15 cellular contexts compared by ENCODE assay signal in genomic region chr6:455006-455585, GRCh38.
A peak's percentile ranks its signal among the peaks of the same experiment; 100 is the strongest.
DNase-seq lines count a peak whose midpoint lies in the region; ATAC-seq, FAIRE-seq and TF ChIP-seq lines count a peak whose summit lies in the region.
"Had no signal": no experiment of that assay in that cellular context is flagged by ENCODE, and none has a peak within 500 bp of the region (broad histone marks: within the 10 kb centered on the region; RNA-seq: fewer than 3 reads in every experiment).

No MANE protein-coding gene starts in this region.

- H3K27me3 ChIP-seq in HepG2 (ENCODE audit: control insufficient read depth in 1 of 2, insufficient read depth in 2 of 2, low read length in 2 of 2), result peaks cover 5 to 48% of the 10 kb centered on the region in 2 experiments; a peak in 4 of 5 replicates
- no peaks in the 10 kb centered on the region for H3K27me3 ChIP-seq in right lobe of liver

- H3K4me1 Mint-ChIP-seq in activated T-helper 1 cell treated with anti-CD3 and anti-CD28 coated beads, Interleukin-12 subunit alpha, Interleukin-12 subunit beta, Interleukin-2, Interleukin-4 antibody, amounts not matched to agents 30 ng/mL and 10 ng/mL and 1 ng/mL, durations not matched to agents 14 hours and 24 hours and 36 hours (ENCODE audit: low read depth), result peaks cover 19% of the 10 kb centered on the region
- peaks cover 50% of the 10 kb centered on the region for H3K4me1 Mint-ChIP-seq in stimulated activated naive CD8-positive, alpha-beta T cell treated with anti-CD3 and anti-CD28 coated beads, Interleukin-15, amount 100 ng/mL, for 72 hours
- no peaks in the 10 kb centered on the region for H3K4me1 Mint-ChIP-seq in MCF 10A (ENCODE audit: insufficient read depth, unreplicated experiment)
- H3K4me1 Mint-ChIP-seq: naive B cell had no signal

- no peak overlapping the region for H3K9ac ChIP-seq in HepG2 (ENCODE audit: insufficient read depth, low read depth, low read length)

- no peak for DNase-seq in HepG2 (ENCODE audit: low spot score)
- DNase-seq in right lobe of liver, result no peak
- DNase-seq in activated T-helper 1 cell treated with anti-CD3 and anti-CD28 coated beads, Interleukin-12 subunit alpha, Interleukin-12 subunit beta, Interleukin-2, Interleukin-4 antibody, amounts not matched to agents 30 ng/mL and 10 ng/mL and 1 ng/mL, durations not matched to agents 14 hours and 24 hours and 36 hours (ENCODE audit: low spot score), result no peak
- DNase-seq in myocyte (ENCODE audit: low read depth), result peak; percentile 21
- peak; percentile 45 to 70 for DNase-seq in stimulated activated naive CD8-positive, alpha-beta T cell treated with anti-CD3 and anti-CD28 coated beads, Interleukin-15, amount 100 ng/mL, for 72 hours
- no peak for DNase-seq in retina
- no peak for DNase-seq in activated gamma-delta T cell (lab: John Stamatoyannopoulos, UW)
- no peak for DNase-seq in MCF 10A (ENCODE audit: unreplicated experiment)
- DNase-seq: Calu3, left ventricle myocardium superior, naive B cell, NCI-H2107, NCI-H748 treated with DMSO at 0.1 percent for 48 hours, T-helper 2 cell had no signal

- peak overlapping the region; percentile 67 for H3K27ac Mint-ChIP-seq in activated T-helper 1 cell treated with anti-CD3 and anti-CD28 coated beads, Interleukin-12 subunit alpha, Interleukin-12 subunit beta, Interleukin-2, Interleukin-4 antibody, amounts not matched to agents 30 ng/mL and 10 ng/mL and 1 ng/mL, durations not matched to agents 14 hours and 24 hours and 36 hours
- H3K27ac Mint-ChIP-seq in stimulated activated naive CD8-positive, alpha-beta T cell treated with anti-CD3 and anti-CD28 coated beads, Interleukin-15, amount 100 ng/mL, for 72 hours, result peak overlapping the region; percentile 82 to 83
- no peak overlapping the region for H3K27ac Mint-ChIP-seq in MCF 10A (ENCODE audit: low read depth, unreplicated experiment)
- H3K27ac Mint-ChIP-seq: naive B cell had no signal

- TF ChIP-seq RAD21 in HepG2 (CRISPR knock-in tag; IDR thresholded peaks at IDR 0.05), result no peak

- H3K27me3 Mint-ChIP-seq in activated T-helper 1 cell treated with anti-CD3 and anti-CD28 coated beads, Interleukin-12 subunit alpha, Interleukin-12 subunit beta, Interleukin-2, Interleukin-4 antibody, amounts not matched to agents 30 ng/mL and 10 ng/mL and 1 ng/mL, durations not matched to agents 14 hours and 24 hours and 36 hours (ENCODE audit: insufficient read depth), result no peaks in the 10 kb centered on the region
- H3K27me3 Mint-ChIP-seq in stimulated activated naive CD8-positive, alpha-beta T cell treated with anti-CD3 and anti-CD28 coated beads, Interleukin-15, amount 100 ng/mL, for 72 hours, result no peaks in the 10 kb centered on the region
- peaks cover 22% of the 10 kb centered on the region for H3K27me3 Mint-ChIP-seq in MCF 10A (ENCODE audit: insufficient read depth, unreplicated experiment)

- H3K36me3 Mint-ChIP-seq in activated T-helper 1 cell treated with anti-CD3 and anti-CD28 coated beads, Interleukin-12 subunit alpha, Interleukin-12 subunit beta, Interleukin-2, Interleukin-4 antibody, amounts not matched to agents 30 ng/mL and 10 ng/mL and 1 ng/mL, durations not matched to agents 14 hours and 24 hours and 36 hours (ENCODE audit: low read depth), result peaks cover 15% of the 10 kb centered on the region
- H3K36me3 Mint-ChIP-seq in MCF 10A (ENCODE audit: insufficient read depth, unreplicated experiment), result no peaks in the 10 kb centered on the region

- WGBS in HepG2 (ENCODE audit: low lambda C conversion rate), result 50% methylated on average over 11 of the region's 11 CpGs
- WGBS in right lobe of liver (ENCODE audit: insufficient coverage, low coverage, low lambda C conversion rate, missing lambda C conversion rate), result 71% methylated on average over 10 of the region's 11 CpGs

- TF ChIP-seq CTCF in HepG2 (CRISPR knock-in tag; IDR thresholded peaks at IDR 0.05) (no peak), right lobe of liver (IDR thresholded peaks at IDR 0.05) (no peak), MCF 10A (IDR thresholded peaks at IDR 0.05; ENCODE audit: unreplicated experiment) (no peak)

- no peak overlapping the region for H2AFZ ChIP-seq in HepG2 (ENCODE audit: low read length)

- H3K4me1 ChIP-seq in HepG2 (ENCODE audit: insufficient read depth, low read length) (no peaks in the 10 kb centered on the region), right lobe of liver (no peaks in the 10 kb centered on the region)

- no peaks in the 10 kb centered on the region for H3K9me3 ChIP-seq in HepG2 (ENCODE audit: low read length)
- H3K9me3 ChIP-seq in right lobe of liver, result no peaks in the 10 kb centered on the region

- no peak for FAIRE-seq in HepG2 (lab: Jason Lieb, UNC)
- FAIRE-seq: GM18507 had no signal

- H3K4me3 Mint-ChIP-seq in activated T-helper 1 cell treated with anti-CD3 and anti-CD28 coated beads, Interleukin-12 subunit alpha, Interleukin-12 subunit beta, Interleukin-2, Interleukin-4 antibody, amounts not matched to agents 30 ng/mL and 10 ng/mL and 1 ng/mL, durations not matched to agents 14 hours and 24 hours and 36 hours, result no peak overlapping the region
- H3K4me3 Mint-ChIP-seq in stimulated activated naive CD8-positive, alpha-beta T cell treated with anti-CD3 and anti-CD28 coated beads, Interleukin-15, amount 100 ng/mL, for 72 hours, result peak overlapping the region; percentile 72 to 77
- no peak overlapping the region for H3K4me3 Mint-ChIP-seq in MCF 10A (ENCODE audit: unreplicated experiment)
- H3K4me3 Mint-ChIP-seq: naive B cell had no signal

- intact Hi-C loops in HepG2 (cut with micrococcal nuclease; ENCODE audit: unreplicated experiment), result no loop called here
- intact Hi-C loops in right lobe of liver (cut with DNase I), result no loop called here
- intact Hi-C loops in activated T-helper 1 cell treated with anti-CD3 and anti-CD28 coated beads, Interleukin-12 subunit alpha, Interleukin-12 subunit beta, Interleukin-2, Interleukin-4 antibody, amounts not matched to agents 30 ng/mL and 10 ng/mL and 1 ng/mL, durations not matched to agents 14 hours and 24 hours and 36 hours (cut with micrococcal nuclease), result no loop called here
- intact Hi-C loops in MCF 10A (cut with micrococcal nuclease), result no loop called here

- H3K27ac ChIP-seq in HepG2 (ENCODE audit: extremely low read length, insufficient read depth, low read length) (no peak overlapping the region), right lobe of liver (no peak overlapping the region)

- no peak overlapping the region for H3K4me2 ChIP-seq in HepG2 (ENCODE audit: low read depth, low read length)

- H3K4me3 ChIP-seq in HepG2 (replicated peaks in 1 of 3; ENCODE audit: insufficient read depth in 1 of 3, low read depth in 2 of 3, low read length in 3 of 3), result no peak overlapping the region
- H3K4me3 ChIP-seq in right lobe of liver, result no peak overlapping the region

- in situ Hi-C loops in HepG2 (cut with HindIII; ENCODE audit: extremely low pct_ligation_motif_present, low pct_unique_long_range_greater_than_20kb), result no loop called here

- H3K9me3 Mint-ChIP-seq in activated T-helper 1 cell treated with anti-CD3 and anti-CD28 coated beads, Interleukin-12 subunit alpha, Interleukin-12 subunit beta, Interleukin-2, Interleukin-4 antibody, amounts not matched to agents 30 ng/mL and 10 ng/mL and 1 ng/mL, durations not matched to agents 14 hours and 24 hours and 36 hours, result peaks cover 15% of the 10 kb centered on the region
- H3K9me3 Mint-ChIP-seq in stimulated activated naive CD8-positive, alpha-beta T cell treated with anti-CD3 and anti-CD28 coated beads, Interleukin-15, amount 100 ng/mL, for 72 hours, result peaks cover 15 to 23% of the 10 kb centered on the region in 2 donors
- no peaks in the 10 kb centered on the region for H3K9me3 Mint-ChIP-seq in MCF 10A (ENCODE audit: unreplicated experiment)

- CTCF ChIA-PET in HepG2 (lab: Yijun Ruan, JAX; ENCODE audit: low intra/inter-chr PET ratio, low total read pairs) (no interaction called here), MCF 10A (lab: Yijun Ruan, JAX) (interaction anchor here (0.6 kb wide), 1 partner anchor 10 kb away, joined by 3 read pairs; no protein-coding TSS in a partner anchor)

- H3K36me3 ChIP-seq in HepG2 (replicated peaks in 1 of 2; ENCODE audit: control insufficient read depth in 1 of 2, insufficient read depth in 2 of 2, low read length in 2 of 2) (no peaks in the 10 kb centered on the region), right lobe of liver (no peaks in the 10 kb centered on the region)

- TF ChIP-seq POLR2A in HepG2 (IDR thresholded peaks at IDR 0.05; ENCODE audit: insufficient read depth in 1 of 2, low read depth in 2 of 2, low read length in 2 of 2) (no peak), right lobe of liver (IDR thresholded peaks at IDR 0.05) (no peak)

- H4K20me1 ChIP-seq in HepG2 (ENCODE audit: insufficient read depth, low read length), result no peaks in the 10 kb centered on the region; the same call in 1 of the 2 replicates

- POLR2A ChIA-PET in HepG2 (lab: Yijun Ruan, JAX), result no interaction called here
- POLR2A ChIA-PET in MCF 10A (lab: Yijun Ruan, JAX), result interaction anchor here (0.8 kb wide), 1 partner anchor 33 kb away, joined by 3 read pairs; no protein-coding TSS in a partner anchor

- no peaks in the 10 kb centered on the region for H3K79me2 ChIP-seq in HepG2 (ENCODE audit: insufficient read depth, low read length)

- TF ChIP-seq EP300 in HepG2 (IDR thresholded peaks at IDR 0.05; ENCODE audit: low read depth in 2 of 2, low read length in 2 of 2) (no peak), HepG2 (CRISPR knock-in tag; IDR thresholded peaks at IDR 0.05; ENCODE audit: borderline replicate concordance) (no peak)

- ATAC-seq in HepG2 (no peak), right lobe of liver (no peak)
- ATAC-seq in stimulated activated naive CD8-positive, alpha-beta T cell treated with anti-CD3 and anti-CD28 coated beads, Interleukin-15, amount 100 ng/mL, for 72 hours, result peak; percentile 98
- ATAC-seq: left ventricle myocardium superior had no signal

- BruUV-seq in HepG2 (replicated peaks; lab: Mats Ljungman, UMichigan) (no TSS peak), MCF 10A (replicated peaks; lab: Mats Ljungman, UMichigan) (no TSS peak)

TF ChIP-seq in HepG2, 621 proteins besides CTCF, POLR2A, EP300 and RAD21:
- TF ChIP-seq CREB1 (IDR thresholded peaks at IDR 0.05) (peak; percentile 63), CREB1 (CRISPR knock-in tag; IDR thresholded peaks at IDR 0.05) (no peak), FOXC1 (CRISPR knock-in tag; IDR thresholded peaks at IDR 0.05; ENCODE audit: borderline replicate concordance) (no peak)

Comparison
In these comparisons a context has a peak if more than half of its experiments do, and no peak if none do; other contexts are left out.
1. DNase-seq: peak in myocyte (single experiment) and stimulated activated naive CD8-positive, alpha-beta T cell treated with anti-CD3 and anti-CD28 coated beads, Interleukin-15, amount 100 ng/mL, for 72 hours (2 of 2); none in HepG2 (single experiment), right lobe of liver (0 of 3), activated T-helper 1 cell treated with anti-CD3 and anti-CD28 coated beads, Interleukin-12 subunit alpha, Interleukin-12 subunit beta, Interleukin-2, Interleukin-4 antibody, amounts not matched to agents 30 ng/mL and 10 ng/mL and 1 ng/mL, durations not matched to agents 14 hours and 24 hours and 36 hours (single experiment), retina (single experiment), activated gamma-delta T cell (single experiment) and MCF 10A (single experiment).
2. H3K4me3 Mint-ChIP-seq: peak in stimulated activated naive CD8-positive, alpha-beta T cell treated with anti-CD3 and anti-CD28 coated beads, Interleukin-15, amount 100 ng/mL, for 72 hours (2 of 2); none in activated T-helper 1 cell treated with anti-CD3 and anti-CD28 coated beads, Interleukin-12 subunit alpha, Interleukin-12 subunit beta, Interleukin-2, Interleukin-4 antibody, amounts not matched to agents 30 ng/mL and 10 ng/mL and 1 ng/mL, durations not matched to agents 14 hours and 24 hours and 36 hours (single experiment) and MCF 10A (single experiment).